Comparison of ENCODE assay signal across 22 cellular contexts in the genomic region with DNA sequence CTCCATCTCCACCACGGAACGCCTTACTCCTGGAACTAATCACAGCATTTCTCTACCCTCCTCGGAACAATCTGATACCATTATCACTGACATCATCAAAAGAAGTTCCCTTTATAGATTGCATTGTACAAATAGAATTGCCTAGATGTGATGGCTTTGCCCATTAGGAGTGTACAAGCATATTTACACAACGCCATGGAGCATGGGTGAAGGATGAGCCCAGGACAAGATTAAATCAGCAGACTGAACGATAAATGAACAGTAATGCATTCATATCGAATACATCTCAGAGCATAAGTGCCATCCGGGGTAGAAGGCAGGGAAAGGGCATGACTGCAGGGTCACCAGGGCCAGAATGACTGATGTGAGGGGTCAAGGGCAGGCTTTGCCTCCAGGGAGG. TPM values are rescaled to one million over a fixed set of nuclear protein-coding genes. Genes with fewer than 3 reads are reported as not detected.
"Had no signal": no experiment of that assay in that cellular context is flagged by ENCODE, and none has a peak within 500 bp of the region (broad histone marks: within the 10 kb centered on the region; RNA-seq: fewer than 3 reads in every experiment).

No MANE protein-coding gene starts in this region.

- FAIRE-seq: HepG2, RCC 7860 had no signal

- ATAC-seq: HepG2 had no signal

- DNase-seq: IMR-90, Karpas-422, KG1, MM.1S, NCI-H1092 treated with DMSO at 0.1 percent for 48 hours, NCI-H1436, NCI-H187, NCI-H2029, NCI-H2081 treated with DMSO at 0.1 percent for 48 hours, NCI-H2171, NCI-H226, NCI-H446, NCI-H510A, NCI-H524 treated with DMSO at 0.1 percent for 48 hours, NCI-H69, NCI-H774, Right ventricle myocardium superior, RPMI8226, SW 1271 had no signal

RNA-seq across cellular contexts. Expression of a gene that starts 57.3 kb away (rescaled TPM):
- total RNA-seq: HepG2, SK-MEL-5 had no signal
- polyA plus RNA-seq: HepG2 had no signal
